8 cellular contexts compared by ENCODE assay signal in the genomic region with DNA sequence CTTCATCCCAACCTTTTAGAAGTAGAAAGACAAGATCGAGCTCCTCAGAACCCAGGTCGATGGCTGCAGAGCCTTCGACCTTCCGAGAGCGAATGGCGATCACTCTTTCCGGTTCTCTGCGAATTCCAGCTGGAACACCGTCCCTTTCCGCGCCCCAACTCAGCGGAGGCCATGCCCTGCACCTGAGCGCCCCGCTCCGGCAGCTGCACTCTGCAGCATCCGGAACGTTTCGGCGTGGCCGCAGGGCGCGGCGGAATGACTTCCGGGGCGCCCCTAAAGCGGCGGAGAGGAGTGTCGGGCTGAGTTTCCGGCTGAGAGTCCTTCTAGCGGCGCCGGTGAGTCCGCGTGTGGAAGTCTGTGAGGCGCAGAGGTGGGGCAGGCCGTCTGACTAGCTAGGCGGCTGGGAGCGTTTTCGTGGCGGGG. TPM values are rescaled to one million over a fixed set of nuclear protein-coding genes. Genes with fewer than 3 reads are reported as not detected.
A peak's percentile ranks its signal among the peaks of the same experiment; 100 is the strongest.
DNase-seq lines count a peak whose midpoint lies in the region; ATAC-seq lines count a peak whose summit lies in the region.
"Not testable (repeated sequence)": the region's sequence is repeated elsewhere in the genome, so short reads cannot be mapped to it uniquely, and the experiment has no call there.

A gene (plus strand): TSS at position 284 of the 423 bp plus-strand sequence. CDS start 4,942 bp downstream, outside the sequence.

- not testable (repeated sequence) for H3K36me3 ChIP-seq in SJCRH30; mesodermal cell (ENCODE audit: control insufficient read depth, insufficient read depth, low read length)

- H3K4me3 ChIP-seq in SJCRH30 (peak within 1 kb of the TSS; percentile 64), mesodermal cell (ENCODE audit: extremely low read depth, insufficient read depth, low read length, poor library complexity, severe bottlenecking) (peak within 1 kb of the TSS; percentile 36)

- not testable (repeated sequence) for H3K27me3 ChIP-seq in SJCRH30

- not testable (repeated sequence) for H3K4me1 ChIP-seq in SJCRH30; mesodermal cell (ENCODE audit: control insufficient read depth, insufficient read depth, low read length, poor library complexity, severe bottlenecking)

- DNase-seq in Ammon's horn (ENCODE audit: low spot score), result peak; percentile 55
- DNase-seq in SJCRH30, result peak; percentile 85 to 87
- peak; percentile 60 for DNase-seq in activated T-helper 9 cell treated with anti-CD3 and anti-CD28 coated beads, Interleukin-2, amount 50 U/mL, for 16 hours (ENCODE audit: low read depth)
- DNase-seq in stimulated activated CD4-positive, alpha-beta T cell treated with anti-CD3 and anti-CD28 coated beads, Interleukin-2, amount 100 ng/mL, for 4 hours (ENCODE audit: low read depth), result peak; percentile 55

- H3K9me3 ChIP-seq in SJCRH30 (replicated peaks); mesodermal cell (ENCODE audit: control insufficient read depth, low read length): not testable (repeated sequence)

- peak within 1 kb of the TSS; percentile 66 for H3K27ac ChIP-seq in SJCRH30
- H3K27ac ChIP-seq in mesodermal cell (ENCODE audit: low read depth, low read length, severe bottlenecking), result not testable (repeated sequence)

- ATAC-seq in GM19324 (IDR thresholded peaks at IDR 0.05; ENCODE audit: low FRiP score, unreplicated experiment) (peak; percentile 97), HG03097 (IDR thresholded peaks at IDR 0.05; ENCODE audit: low FRiP score, unreplicated experiment) (peak; percentile 97), esophagus mucosa (peak; percentile 99)

- WGBS in mesodermal cell (ENCODE audit: insufficient coverage in 2 of 2), 2 experiments, result 6 to 8% methylated on average over 4 to 7 of the region's 40 CpGs

RNA-seq across cellular contexts. Expression of the gene that starts here (rescaled TPM):
- 99.2 and 109 TPM in 2 replicates for total RNA-seq in SJCRH30 (2014; rRNA removed; shearing (Covaris generic))
- 12.9 TPM for total RNA-seq in esophagus mucosa
- polyA plus RNA-seq in mesodermal cell (2013, experiment 1 of 2), result 33.7 TPM
- 38.3 TPM for polyA plus RNA-seq in mesodermal cell (2013, experiment 2 of 2)
